In genomic region chr6:38702471-38703397, GRCh38 we compare ENCODE assay signal across 1 cellular context.
A peak's percentile ranks its signal among the peaks of the same experiment; 100 is the strongest.
TF ChIP-seq lines count a peak whose summit lies in the region.

Gene GLO1 (minus strand): TSS chr6:38703145. CDS start chr6:38703054, 91 bp downstream.

TF ChIP-seq in K562, 482 proteins besides CTCF, POLR2A, EP300 and RAD21 (continued from another document and continues in another):
- no peak for TF ChIP-seq PCBP2 (IDR thresholded peaks at IDR 0.05; ENCODE audit: low read depth, low read length, poor library complexity, severe bottlenecking)
- peak; percentile 86 for TF ChIP-seq RB1 (IDR thresholded peaks at IDR 0.05; ENCODE audit: low read depth)
- peak; percentile 14; the same call in 1 of the 2 replicates for TF ChIP-seq KLF16 (IDR thresholded peaks at IDR 0.05)
- TF ChIP-seq, protein P1, sequence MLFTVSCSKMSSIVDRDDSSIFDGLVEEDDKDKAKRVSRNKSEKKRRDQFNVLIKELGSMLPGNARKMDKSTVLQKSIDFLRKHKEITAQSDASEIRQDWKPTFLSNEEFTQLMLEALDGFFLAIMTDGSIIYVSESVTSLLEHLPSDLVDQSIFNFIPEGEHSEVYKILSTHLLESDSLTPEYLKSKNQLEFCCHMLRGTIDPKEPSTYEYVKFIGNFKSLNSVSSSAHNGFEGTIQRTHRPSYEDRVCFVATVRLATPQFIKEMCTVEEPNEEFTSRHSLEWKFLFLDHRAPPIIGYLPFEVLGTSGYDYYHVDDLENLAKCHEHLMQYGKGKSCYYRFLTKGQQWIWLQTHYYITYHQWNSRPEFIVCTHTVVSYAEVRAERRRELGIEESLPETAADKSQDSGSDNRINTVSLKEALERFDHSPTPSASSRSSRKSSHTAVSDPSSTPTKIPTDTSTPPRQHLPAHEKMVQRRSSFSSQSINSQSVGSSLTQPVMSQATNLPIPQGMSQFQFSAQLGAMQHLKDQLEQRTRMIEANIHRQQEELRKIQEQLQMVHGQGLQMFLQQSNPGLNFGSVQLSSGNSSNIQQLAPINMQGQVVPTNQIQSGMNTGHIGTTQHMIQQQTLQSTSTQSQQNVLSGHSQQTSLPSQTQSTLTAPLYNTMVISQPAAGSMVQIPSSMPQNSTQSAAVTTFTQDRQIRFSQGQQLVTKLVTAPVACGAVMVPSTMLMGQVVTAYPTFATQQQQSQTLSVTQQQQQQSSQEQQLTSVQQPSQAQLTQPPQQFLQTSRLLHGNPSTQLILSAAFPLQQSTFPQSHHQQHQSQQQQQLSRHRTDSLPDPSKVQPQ (CRISPR knock-in tag; IDR thresholded peaks at IDR 0.05; ENCODE audit: borderline replicate concordance), result no peak
- peak; percentile 72 for TF ChIP-seq CHD2 (IDR thresholded peaks at IDR 0.05; ENCODE audit: low read depth, low read length)
- TF ChIP-seq MYNN (IDR thresholded peaks at IDR 0.05), result no peak
- TF ChIP-seq MYNN (CRISPR knock-in tag; IDR thresholded peaks at IDR 0.05), result no peak
- TF ChIP-seq DNMT1 (IDR thresholded peaks at IDR 0.05), result no peak
- TF ChIP-seq CHD4 (IDR thresholded peaks at IDR 0.05; ENCODE audit: insufficient read depth, insufficient replicate concordance, low read depth, low read length, poor library complexity, severe bottlenecking), result no peak
- TF ChIP-seq BRCA1 (IDR thresholded peaks at IDR 0.05), result no peak
- no peak for TF ChIP-seq BRCA1 (CRISPR knock-in tag; IDR thresholded peaks at IDR 0.05)
- no peak for TF ChIP-seq NFXL1 (CRISPR knock-in tag; IDR thresholded peaks at IDR 0.05)
- peak; percentile 93 for TF ChIP-seq E2F3 (CRISPR knock-in tag; IDR thresholded peaks at IDR 0.05)
- no peak for TF ChIP-seq ZC3H8 (IDR thresholded peaks at IDR 0.05)
- TF ChIP-seq CREM (IDR thresholded peaks at IDR 0.05; ENCODE audit: low read depth), result peak; percentile 81
- no peak for TF ChIP-seq ZNF140 (CRISPR knock-in tag; IDR thresholded peaks at IDR 0.05)
- 0 out of 2 replicates have a peak, but pooled peaks have one; percentile 11 for TF ChIP-seq TEAD4 (IDR thresholded peaks at IDR 0.05; ENCODE audit: low read length)
- no peak for TF ChIP-seq TEAD4 (CRISPR knock-in tag; IDR thresholded peaks at IDR 0.05; ENCODE audit: borderline replicate concordance)
- 0 out of 2 replicates have a peak, but pooled peaks have one; percentile 2 for TF ChIP-seq SMAD3 (CRISPR knock-in tag; conservative IDR thresholded peaks at IDR 0.05)
- TF ChIP-seq, protein P2, sequence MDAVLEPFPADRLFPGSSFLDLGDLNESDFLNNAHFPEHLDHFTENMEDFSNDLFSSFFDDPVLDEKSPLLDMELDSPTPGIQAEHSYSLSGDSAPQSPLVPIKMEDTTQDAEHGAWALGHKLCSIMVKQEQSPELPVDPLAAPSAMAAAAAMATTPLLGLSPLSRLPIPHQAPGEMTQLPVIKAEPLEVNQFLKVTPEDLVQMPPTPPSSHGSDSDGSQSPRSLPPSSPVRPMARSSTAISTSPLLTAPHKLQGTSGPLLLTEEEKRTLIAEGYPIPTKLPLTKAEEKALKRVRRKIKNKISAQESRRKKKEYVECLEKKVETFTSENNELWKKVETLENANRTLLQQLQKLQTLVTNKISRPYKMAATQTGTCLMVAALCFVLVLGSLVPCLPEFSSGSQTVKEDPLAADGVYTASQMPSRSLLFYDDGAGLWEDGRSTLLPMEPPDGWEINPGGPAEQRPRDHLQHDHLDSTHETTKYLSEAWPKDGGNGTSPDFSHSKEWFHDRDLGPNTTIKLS (IDR thresholded peaks at IDR 0.05; ENCODE audit: borderline replicate concordance, low read depth), result peak; percentile 87
- peak; percentile 93 for TF ChIP-seq FIP1L1 (IDR thresholded peaks at IDR 0.05; ENCODE audit: low read depth, low read length, poor library complexity, severe bottlenecking)
- no peak for TF ChIP-seq HNRNPK (IDR thresholded peaks at IDR 0.05; ENCODE audit: low read depth, low read length, poor library complexity, severe bottlenecking)
- TF ChIP-seq ZNF592 (IDR thresholded peaks at IDR 0.05), result peak; percentile 75
- TF ChIP-seq, protein P3, sequence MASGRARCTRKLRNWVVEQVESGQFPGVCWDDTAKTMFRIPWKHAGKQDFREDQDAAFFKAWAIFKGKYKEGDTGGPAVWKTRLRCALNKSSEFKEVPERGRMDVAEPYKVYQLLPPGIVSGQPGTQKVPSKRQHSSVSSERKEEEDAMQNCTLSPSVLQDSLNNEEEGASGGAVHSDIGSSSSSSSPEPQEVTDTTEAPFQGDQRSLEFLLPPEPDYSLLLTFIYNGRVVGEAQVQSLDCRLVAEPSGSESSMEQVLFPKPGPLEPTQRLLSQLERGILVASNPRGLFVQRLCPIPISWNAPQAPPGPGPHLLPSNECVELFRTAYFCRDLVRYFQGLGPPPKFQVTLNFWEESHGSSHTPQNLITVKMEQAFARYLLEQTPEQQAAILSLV (tag; IDR thresholded peaks at IDR 0.05), result 0 out of 2 replicates have a peak, but pooled peaks have one; percentile 19
- TF ChIP-seq ZNF184 (CRISPR knock-in tag; IDR thresholded peaks at IDR 0.05), result no peak
- TF ChIP-seq HOXB6 (CRISPR knock-in tag; IDR thresholded peaks at IDR 0.05; ENCODE audit: borderline replicate concordance), result no peak
- no peak for TF ChIP-seq CSDE1 (IDR thresholded peaks at IDR 0.05)
- no peak for TF ChIP-seq ARID4B (CRISPR knock-in tag; IDR thresholded peaks at IDR 0.05)
- no peak for TF ChIP-seq NR3C1 (CRISPR knock-in tag; IDR thresholded peaks at IDR 0.05)
- TF ChIP-seq NUFIP1 (IDR thresholded peaks at IDR 0.05; ENCODE audit: partially characterized antibody), result no peak
- no peak for TF ChIP-seq HSF4 (CRISPR knock-in tag; IDR thresholded peaks at IDR 0.05; ENCODE audit: borderline replicate concordance)
- TF ChIP-seq DMBX1 (CRISPR knock-in tag; IDR thresholded peaks at IDR 0.05; ENCODE audit: borderline replicate concordance), result no peak
- no peak for TF ChIP-seq ZKSCAN3 (CRISPR knock-in tag; IDR thresholded peaks at IDR 0.05)
- TF ChIP-seq NR2C2 (CRISPR knock-in tag; IDR thresholded peaks at IDR 0.05), result no peak
- peak; percentile 71 for TF ChIP-seq NR2C2 (tag; IDR thresholded peaks at IDR 0.05)
- TF ChIP-seq SMARCB1 (IDR thresholded peaks at IDR 0.05; ENCODE audit: insufficient read length, low read depth), result no peak
- TF ChIP-seq, protein P4, sequence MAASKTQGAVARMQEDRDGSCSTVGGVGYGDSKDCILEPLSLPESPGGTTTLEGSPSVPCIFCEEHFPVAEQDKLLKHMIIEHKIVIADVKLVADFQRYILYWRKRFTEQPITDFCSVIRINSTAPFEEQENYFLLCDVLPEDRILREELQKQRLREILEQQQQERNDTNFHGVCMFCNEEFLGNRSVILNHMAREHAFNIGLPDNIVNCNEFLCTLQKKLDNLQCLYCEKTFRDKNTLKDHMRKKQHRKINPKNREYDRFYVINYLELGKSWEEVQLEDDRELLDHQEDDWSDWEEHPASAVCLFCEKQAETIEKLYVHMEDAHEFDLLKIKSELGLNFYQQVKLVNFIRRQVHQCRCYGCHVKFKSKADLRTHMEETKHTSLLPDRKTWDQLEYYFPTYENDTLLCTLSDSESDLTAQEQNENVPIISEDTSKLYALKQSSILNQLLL (CRISPR knock-in tag; IDR thresholded peaks at IDR 0.05; ENCODE audit: borderline replicate concordance), result no peak
- no peak for TF ChIP-seq ATF1 (CRISPR knock-in tag; IDR thresholded peaks at IDR 0.05)
- TF ChIP-seq ATF1 (tag; IDR thresholded peaks at IDR 0.05), result peak; percentile 89
- TF ChIP-seq FOXK2 (conservative IDR thresholded peaks at IDR 0.05 in 1 of 2, IDR thresholded peaks at IDR 0.05 in 1 of 2; ENCODE audit: low read depth in 2 of 2), result peak; percentile 51 to 58; a peak in 3 of 4 replicates
- TF ChIP-seq TSC22D4 (tag; IDR thresholded peaks at IDR 0.05), result no peak
- peak; percentile 95 for TF ChIP-seq NEUROD1 (IDR thresholded peaks at IDR 0.05; ENCODE audit: borderline replicate concordance, low read depth, low read length, partially characterized antibody)
- TF ChIP-seq, protein P5, sequence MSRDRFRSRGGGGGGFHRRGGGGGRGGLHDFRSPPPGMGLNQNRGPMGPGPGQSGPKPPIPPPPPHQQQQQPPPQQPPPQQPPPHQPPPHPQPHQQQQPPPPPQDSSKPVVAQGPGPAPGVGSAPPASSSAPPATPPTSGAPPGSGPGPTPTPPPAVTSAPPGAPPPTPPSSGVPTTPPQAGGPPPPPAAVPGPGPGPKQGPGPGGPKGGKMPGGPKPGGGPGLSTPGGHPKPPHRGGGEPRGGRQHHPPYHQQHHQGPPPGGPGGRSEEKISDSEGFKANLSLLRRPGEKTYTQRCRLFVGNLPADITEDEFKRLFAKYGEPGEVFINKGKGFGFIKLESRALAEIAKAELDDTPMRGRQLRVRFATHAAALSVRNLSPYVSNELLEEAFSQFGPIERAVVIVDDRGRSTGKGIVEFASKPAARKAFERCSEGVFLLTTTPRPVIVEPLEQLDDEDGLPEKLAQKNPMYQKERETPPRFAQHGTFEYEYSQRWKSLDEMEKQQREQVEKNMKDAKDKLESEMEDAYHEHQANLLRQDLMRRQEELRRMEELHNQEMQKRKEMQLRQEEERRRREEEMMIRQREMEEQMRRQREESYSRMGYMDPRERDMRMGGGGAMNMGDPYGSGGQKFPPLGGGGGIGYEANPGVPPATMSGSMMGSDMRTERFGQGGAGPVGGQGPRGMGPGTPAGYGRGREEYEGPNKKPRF (IDR thresholded peaks at IDR 0.05; ENCODE audit: low read depth, low read length), result no peak
- TF ChIP-seq ZZZ3 (IDR thresholded peaks at IDR 0.05), result peak; percentile 97
- no peak for TF ChIP-seq PHB2 (IDR thresholded peaks at IDR 0.05; ENCODE audit: low read depth)
- TF ChIP-seq PTRF (tag; IDR thresholded peaks at IDR 0.05), result no peak
- TF ChIP-seq ZFX (CRISPR knock-in tag; IDR thresholded peaks at IDR 0.05), result peak; percentile 100
- TF ChIP-seq ESRRA (IDR thresholded peaks at IDR 0.05; ENCODE audit: borderline replicate concordance, low read depth), result peak; percentile 57; the same call in 1 of the 2 replicates
- no peak for TF ChIP-seq COPS2 (conservative IDR thresholded peaks at IDR 0.05)
- TF ChIP-seq FOXJ2 (tag; IDR thresholded peaks at IDR 0.05), result no peak
- 0 out of 2 replicates have a peak, but pooled peaks have one; percentile 64 for TF ChIP-seq TAF15 (IDR thresholded peaks at IDR 0.05; ENCODE audit: low read depth, low read length)
- no peak for TF ChIP-seq POU5F1 (IDR thresholded peaks at IDR 0.05; ENCODE audit: borderline replicate concordance, low read depth, low read length, partially characterized antibody)
- TF ChIP-seq STAT5A (IDR thresholded peaks at IDR 0.05; ENCODE audit: borderline replicate concordance, low read length), result no peak; the same call in 1 of the 2 replicates
- no peak for TF ChIP-seq EHMT2 (IDR thresholded peaks at IDR 0.05)
